Comparison of ENCODE assay signal across 10 cellular contexts in the genomic region with DNA sequence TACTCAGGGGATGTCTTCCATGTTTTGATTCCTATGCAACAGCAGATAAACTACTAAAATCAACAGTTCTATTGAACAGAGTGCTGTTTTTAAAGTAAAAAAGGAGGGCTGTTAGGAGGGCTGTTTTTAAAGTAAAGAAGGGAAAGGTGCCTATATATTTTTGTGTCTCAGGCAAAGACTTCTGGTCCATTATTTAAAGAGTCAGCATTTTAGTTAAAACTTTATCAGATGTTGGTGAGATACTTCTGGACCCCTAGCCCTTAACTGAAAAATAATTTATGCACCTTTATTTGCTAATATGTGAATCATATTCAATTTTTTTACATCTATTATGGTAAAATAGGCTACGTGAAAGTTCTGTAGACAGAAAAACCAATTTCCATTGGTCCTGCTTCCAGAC.
"Had no signal": no experiment of that assay in that cellular context is flagged by ENCODE, and none has a peak within 500 bp of the region (broad histone marks: within the 10 kb centered on the region; RNA-seq: fewer than 3 reads in every experiment).

No MANE protein-coding gene starts in this region.

- H3K4me3 ChIP-seq: GM23248, HAP-1 had no signal

- H3K4me3 Mint-ChIP-seq: HFFc6 had no signal

- DNase-seq: GM23248, GOT3, H7, HFFc6, Karpas-422, KBM-7 had no signal

- H3K9ac ChIP-seq: GM23248, KMS-11 had no signal

- H3K36me3 ChIP-seq: HAP-1 had no signal

- H3K27ac Mint-ChIP-seq: HFFc6 had no signal

- H3K4me2 ChIP-seq: KMS-11 had no signal

- H3K4me1 ChIP-seq: HAP-1 had no signal

- H2AFZ ChIP-seq: GM23248 had no signal

- ATAC-seq: HCT116 had no signal

- H3K27ac ChIP-seq: GM23248, HL-60, KMS-11 had no signal
